In genomic region chr10:1197384-1197783, GRCh38 we compare ENCODE assay signal across 21 cellular contexts.
DNase-seq lines count a peak whose midpoint lies in the region; TF ChIP-seq lines count a peak whose summit lies in the region.
"Had no signal": no experiment of that assay in that cellular context is flagged by ENCODE, and none has a peak within 500 bp of the region (broad histone marks: within the 10 kb centered on the region; RNA-seq: fewer than 3 reads in every experiment).

No MANE protein-coding gene starts in this region.

- no peaks in the 10 kb centered on the region for H3K79me2 ChIP-seq in hepatocyte

- no peaks in the 10 kb centered on the region for H3K36me3 Mint-ChIP-seq in nephron (ENCODE audit: low read depth)
- H3K36me3 Mint-ChIP-seq: CD8-positive, alpha-beta T cell had no signal

- H3K9me3 Mint-ChIP-seq in nephron, result no peaks in the 10 kb centered on the region
- H3K9me3 Mint-ChIP-seq: CD8-positive, alpha-beta T cell; H9 had no signal

- H3K9me2 ChIP-seq in hepatocyte (replicated peaks; ENCODE audit: insufficient read depth), result no peaks in the 10 kb centered on the region

- H3K4me3 Mint-ChIP-seq in nephron, result peak overlapping the region in 1 of 3 experiments; percentile 6
- H3K4me3 Mint-ChIP-seq: CD8-positive, alpha-beta T cell; H9 had no signal

- H3K9me3 ChIP-seq in hepatocyte (ENCODE audit: low read depth), result no peaks in the 10 kb centered on the region
- H3K9me3 ChIP-seq: BLaER1 treated with 17β-estradiol and CSF1 and Interleukin-3, amounts not matched to agents 10 nM and 100 nM; MG63; SJSA1 had no signal

- H3K4me3 ChIP-seq in hepatocyte (no peak overlapping the region), coronary artery (no peak overlapping the region)
- H3K4me3 ChIP-seq: BLaER1 treated with 17β-estradiol and CSF1 and Interleukin-3, amounts not matched to agents 10 nM and 100 nM; MG63; SJSA1 had no signal

- H3K4me2 ChIP-seq in hepatocyte, result peak overlapping the region; percentile 35

- DNase-seq in hepatocyte (ENCODE audit: low spot score) (peak; percentile 45), coronary artery (ENCODE audit: low spot score) (no peak), NCI-H187 (lab: John Stamatoyannopoulos, UW) (no peak), UCSD-AML1 (lab: John Stamatoyannopoulos, UW; ENCODE audit: unreplicated experiment) (no peak), GM10266 (ENCODE audit: extremely low spot score) (no peak)
- DNase-seq: ACHN; CD8-positive, alpha-beta T cell; DND-41; H9; IMR-90; MG63; NCI-H1048; NCI-H2081; NCI-H446; NCI-H526; OCI-M1 had no signal

- no peaks in the 10 kb centered on the region for H4K20me1 ChIP-seq in hepatocyte (ENCODE audit: insufficient read depth, poor library complexity, severe bottlenecking)
- H4K20me1 ChIP-seq: BLaER1 treated with 17β-estradiol and CSF1 and Interleukin-3, amounts not matched to agents 10 nM and 100 nM had no signal

- H3K27me3 ChIP-seq in hepatocyte, result no peaks in the 10 kb centered on the region
- H3K27me3 ChIP-seq: BLaER1 treated with 17β-estradiol and CSF1 and Interleukin-3, amounts not matched to agents 10 nM and 100 nM had no signal

- H3K27ac ChIP-seq in angular gyrus (ENCODE audit: low read depth, low read length) (peak overlapping the region; percentile 99), hepatocyte (peak overlapping the region; percentile 64), temporal lobe (ENCODE audit: low read depth, low read length) (peak overlapping the region; percentile 100), coronary artery (no peak overlapping the region)
- H3K27ac ChIP-seq: BLaER1 treated with 17β-estradiol and CSF1 and Interleukin-3, amounts not matched to agents 10 nM and 100 nM; SJSA1 had no signal

- H2AFZ ChIP-seq in hepatocyte, result no peak overlapping the region

- no peak for TF ChIP-seq CTCF in hepatocyte (IDR thresholded peaks at IDR 0.05; ENCODE audit: poor library complexity)
- TF ChIP-seq CTCF in nephron (IDR thresholded peaks at IDR 0.05; ENCODE audit: unreplicated experiment in 3 of 3), result no peak
- no peak for TF ChIP-seq CTCF in coronary artery (IDR thresholded peaks at IDR 0.05)
- TF ChIP-seq CTCF in GM10266 (IDR thresholded peaks at IDR 0.05; ENCODE audit: control insufficient read depth, insufficient read depth, low read depth, missing control alignments), result no peak

- 45% methylated on average over 6 of the region's 6 CpGs for WGBS in hepatocyte (ENCODE audit: low lambda C conversion rate, missing lambda C conversion rate)

- no peaks in the 10 kb centered on the region for H3K36me3 ChIP-seq in hepatocyte (replicated peaks; ENCODE audit: insufficient read depth, low read depth)
- H3K36me3 ChIP-seq: BLaER1 treated with 17β-estradiol and CSF1 and Interleukin-3, amounts not matched to agents 10 nM and 100 nM; MG63; SJSA1 had no signal

- peaks cover 25% of the 10 kb centered on the region for H3K4me1 Mint-ChIP-seq in nephron

- H3K27me3 Mint-ChIP-seq in nephron (ENCODE audit: low read depth), result peaks cover 10% of the 10 kb centered on the region

- H3K4me1 ChIP-seq in hepatocyte (ENCODE audit: insufficient read depth), result no peaks in the 10 kb centered on the region
- H3K4me1 ChIP-seq: SJSA1 had no signal

- H3K27ac Mint-ChIP-seq in nephron, result peak overlapping the region; percentile 79 to 81 (median 81)
- H3K27ac Mint-ChIP-seq: CD8-positive, alpha-beta T cell; H9 had no signal

Comparison
In these comparisons a context has a peak if more than half of its experiments do, and no peak if none do; other contexts are left out.
1. H3K27ac ChIP-seq: peak in angular gyrus (single experiment), hepatocyte (single experiment) and temporal lobe (single experiment); none in coronary artery (0 of 2).